23 cellular contexts compared by ENCODE assay signal in genomic region chr1:19308509-19308907, GRCh38. TPM values are rescaled to one million over a fixed set of nuclear protein-coding genes. Genes with fewer than 3 reads are reported as not detected.
DNase-seq lines count a peak whose midpoint lies in the region; ATAC-seq and TF ChIP-seq lines count a peak whose summit lies in the region.
"Had no signal": no experiment of that assay in that cellular context is flagged by ENCODE, and none has a peak within 500 bp of the region (broad histone marks: within the 10 kb centered on the region; RNA-seq: fewer than 3 reads in every experiment).

No MANE protein-coding gene starts in this region.

- H2BK5ac ChIP-seq in mesenchymal stem cell (ENCODE audit: low read depth, low read length, poor library complexity, severe bottlenecking), result no peak overlapping the region

- H3K27ac ChIP-seq in AG04450 (ENCODE audit: low read depth, low read length), result peak overlapping the region; percentile 52
- no peak overlapping the region for H3K27ac ChIP-seq in mesenchymal stem cell (ENCODE audit: low read length, poor library complexity, severe bottlenecking)
- no peak overlapping the region for H3K27ac ChIP-seq in right cardiac atrium (ENCODE audit: low read length)
- H3K27ac ChIP-seq: A549, epithelial cell of prostate, pancreas, RWPE1, stomach, thyroid gland had no signal

- H2BK12ac ChIP-seq in mesenchymal stem cell (ENCODE audit: low read length in 2 of 2), result no peak overlapping the region

- CTCF ChIA-PET in AG04450 (lab: Charles Lee), result no interaction called here

- no peak overlapping the region for H3K4me3 ChIP-seq in AG04450 (ENCODE audit: low read depth, low read length)
- no peak overlapping the region for H3K4me3 ChIP-seq in mesenchymal stem cell (ENCODE audit: insufficient read depth in 1 of 2, low read depth in 1 of 2, low read length in 2 of 2)
- H3K4me3 ChIP-seq in right cardiac atrium (ENCODE audit: low read length), result no peak overlapping the region
- H3K4me3 ChIP-seq: A549, GM23248, pancreas, stomach, thyroid gland had no signal

- no peak overlapping the region for H2BK120ac ChIP-seq in mesenchymal stem cell (ENCODE audit: low read depth, low read length)

- peaks cover 20% of the 10 kb centered on the region for H3K4me1 ChIP-seq in mesenchymal stem cell (ENCODE audit: control insufficient read depth, insufficient read depth, low read depth, low read length)
- no peaks in the 10 kb centered on the region for H3K4me1 ChIP-seq in right cardiac atrium (ENCODE audit: control insufficient read depth, insufficient read depth, low read length)

- WGBS in mesenchymal stem cell, result 100% methylated on average over 3 of the region's 3 CpGs
- 98% methylated on average over 3 of the region's 3 CpGs for WGBS in right cardiac atrium

- H4K91ac ChIP-seq in mesenchymal stem cell (ENCODE audit: low read length), result no peak overlapping the region

- peaks cover 37% of the 10 kb centered on the region for H3K79me1 ChIP-seq in mesenchymal stem cell (replicated peaks; ENCODE audit: low read length, poor library complexity, severe bottlenecking)

- H3K4me2 ChIP-seq in mesenchymal stem cell (ENCODE audit: low read length, poor library complexity, severe bottlenecking), result no peak overlapping the region
- H3K4me2 ChIP-seq: A549 had no signal

- peak overlapping the region; percentile 79 for H3K27ac Mint-ChIP-seq in T-helper 17 cell
- H3K27ac Mint-ChIP-seq: activated naive CD4-positive, alpha-beta T cell treated with anti-CD3 and anti-CD28 coated beads, Interleukin-2, amount 10 ng/mL, durations not matched to agents 7 days and 5 days; T-helper 2 cell treated with Interferon-gamma antibody and Interleukin-4, amounts not matched to agents 5 μg/mL and 100 μg/mL, for 36 hours had no signal

- POLR2A ChIA-PET in AG04450 (lab: Yijun Ruan, JAX), result no interaction called here

- H3K4ac ChIP-seq in mesenchymal stem cell (ENCODE audit: low read depth in 1 of 2, low read length in 2 of 2), result no peak overlapping the region

- no peak for DNase-seq in AG04450 (ENCODE audit: low read depth, low spot score)
- DNase-seq in T-helper 17 cell, result no peak
- DNase-seq in mesenchymal stem cell, result no peak
- no peak for DNase-seq in right cardiac atrium
- DNase-seq in HuH-7.5 (ENCODE audit: low spot score), result no peak
- DNase-seq in cortex of kidney (lab: John Stamatoyannopoulos, UW), result no peak
- DNase-seq: activated CD4-positive, alpha-beta T cell treated with anti-CD3 and anti-CD28 coated beads for 48 hours; activated naive CD4-positive, alpha-beta T cell treated with anti-CD3 and anti-CD28 coated beads, Interleukin-2, amount 10 ng/mL, durations not matched to agents 7 days and 5 days; activated T-cell treated with anti-CD3 and anti-CD28 coated beads, Interleukin-2, amount 50 U/mL, for 48 hours; DMS153; GM23248; left ventricle myocardium superior; naive thymus-derived CD4-positive, alpha-beta T cell; NCI-H146; NCI-H446 treated with DMSO at 0.1 percent for 48 hours; pancreas; stimulated activated CD4-positive, alpha-beta T cell treated with anti-CD3 and anti-CD28 coated beads, Interleukin-2, amount 100 ng/mL, for 24 hours; stomach; thyroid gland had no signal

- no peaks in the 10 kb centered on the region for H3K27me3 ChIP-seq in AG04450 (ENCODE audit: control insufficient read depth, insufficient read depth, low read length)
- H3K27me3 ChIP-seq in mesenchymal stem cell (ENCODE audit: control insufficient read depth in 1 of 2, insufficient read depth in 1 of 2, low read length in 2 of 2), result no peaks in the 10 kb centered on the region
- no peaks in the 10 kb centered on the region for H3K27me3 ChIP-seq in right cardiac atrium (ENCODE audit: control insufficient read depth, insufficient read depth)
- H3K27me3 ChIP-seq: pancreas, stomach, thyroid gland had no signal

- no peak overlapping the region for H3K23ac ChIP-seq in mesenchymal stem cell (ENCODE audit: low read length in 2 of 2)

- no peaks in the 10 kb centered on the region; the same call in 1 of the 2 replicates for H3K9me3 ChIP-seq in AG04450 (ENCODE audit: control insufficient read depth, insufficient read depth, low read length)
- no peaks in the 10 kb centered on the region for H3K9me3 ChIP-seq in T-helper 17 cell (ENCODE audit: control insufficient read depth, low read length, poor library complexity, severe bottlenecking)
- no peaks in the 10 kb centered on the region for H3K9me3 ChIP-seq in mesenchymal stem cell (ENCODE audit: control insufficient read depth, low read length)
- no peaks in the 10 kb centered on the region for H3K9me3 ChIP-seq in right cardiac atrium (ENCODE audit: control insufficient read depth, low read length)
- H3K9me3 ChIP-seq: A549, pancreas, stomach, thyroid gland had no signal

- no peak overlapping the region for H2AK5ac ChIP-seq in mesenchymal stem cell (ENCODE audit: low read length, severe bottlenecking)

- no peak overlapping the region for H2AFZ ChIP-seq in mesenchymal stem cell (ENCODE audit: low read depth, low read length)
- H2AFZ ChIP-seq: GM23248 had no signal

- peaks cover 9% of the 10 kb centered on the region for H3K36me3 Mint-ChIP-seq in T-helper 17 cell (ENCODE audit: low read depth)

- no peak for TF ChIP-seq CTCF in AG04450 (IDR thresholded peaks at IDR 0.05; ENCODE audit: low read depth, low read length)

- H3K27me3 Mint-ChIP-seq in T-helper 17 cell, result no peaks in the 10 kb centered on the region
- H3K27me3 Mint-ChIP-seq: activated naive CD4-positive, alpha-beta T cell treated with anti-CD3 and anti-CD28 coated beads, Interleukin-2, amount 10 ng/mL, durations not matched to agents 7 days and 5 days; naive thymus-derived CD4-positive, alpha-beta T cell had no signal

- H3K4me3 Mint-ChIP-seq in T-helper 17 cell, result no peak overlapping the region
- H3K4me3 Mint-ChIP-seq: activated naive CD4-positive, alpha-beta T cell treated with anti-CD3 and anti-CD28 coated beads, Interleukin-2, amount 10 ng/mL, durations not matched to agents 7 days and 5 days had no signal

- H4K8ac ChIP-seq in mesenchymal stem cell (ENCODE audit: low read length), result no peak overlapping the region

- H3K9ac ChIP-seq in mesenchymal stem cell (ENCODE audit: low read length), result peak overlapping the region; percentile 70

- no peak overlapping the region for H3K14ac ChIP-seq in mesenchymal stem cell (ENCODE audit: low read length in 2 of 2)

- H3K4me1 Mint-ChIP-seq in T-helper 17 cell, result peaks cover 27% of the 10 kb centered on the region

- no peak overlapping the region for H3K18ac ChIP-seq in mesenchymal stem cell (ENCODE audit: low read depth in 1 of 2, low read length in 2 of 2)

- no peak overlapping the region for H2BK15ac ChIP-seq in mesenchymal stem cell (ENCODE audit: low read depth, poor library complexity, severe bottlenecking)

- intact Hi-C loops in right cardiac atrium (cut with DNase I), result no loop called here

- H3K36me3 ChIP-seq in mesenchymal stem cell (ENCODE audit: control insufficient read depth in 1 of 2, insufficient read depth in 2 of 2, low read depth in 1 of 2, low read length in 2 of 2), result peaks cover 45 to 54% of the 10 kb centered on the region in 2 experiments

- no peak for ATAC-seq in T-helper 17 cell
- ATAC-seq in right cardiac atrium, result no peak
- ATAC-seq: A549; left ventricle myocardium superior; naive thymus-derived CD4-positive, alpha-beta T cell; pancreas had no signal

RNA-seq across cellular contexts. Expression of gene AKR7A2, which starts 3.4 kb away (rescaled TPM):
- polyA plus RNA-seq in AG04450 (2011; rRNA removed) (47.5 and 63.6 TPM in 2 replicates), right cardiac atrium (25.9 TPM)
- polyA minus RNA-seq in AG04450 (2011; rRNA and poly(A)+ RNA removed), result 24.0 and 37.4 TPM in 2 replicates
- total RNA-seq in T-helper 17 cell (10 to 100 TPM; 17.3 to 21.9 TPM), right cardiac atrium (10 to 100 TPM; 29.7 to 41.9 (median 40.0) TPM)
- polyA plus RNA-seq in mesenchymal stem cell (2013, experiment 1 of 2), result 48.0 TPM
- 51.1 TPM for polyA plus RNA-seq in mesenchymal stem cell (2013, experiment 2 of 2)

RNA-seq across cellular contexts. Expression of gene SLC66A1, which starts 3.6 kb away (rescaled TPM):
- 11.5 and 16.3 TPM in 2 replicates for polyA plus RNA-seq in AG04450 (2011; rRNA removed)
- 10.6 and 11.2 TPM in 2 replicates for polyA minus RNA-seq in AG04450 (2011; rRNA and poly(A)+ RNA removed)
- total RNA-seq in T-helper 17 cell, result 1 to 10 TPM; 3.3 to 3.9 TPM
- polyA plus RNA-seq in mesenchymal stem cell (2013, experiment 1 of 2), result 20.4 TPM
- 21.7 TPM for polyA plus RNA-seq in mesenchymal stem cell (2013, experiment 2 of 2)
- 1 to 10 TPM; 6.6 to 7.3 (median 7.2) TPM for total RNA-seq in right cardiac atrium
- polyA plus RNA-seq in right cardiac atrium, result 9.2 TPM

RNA-seq across cellular contexts. Expression of gene AKR7A3, which starts 19.9 kb away (rescaled TPM):
- polyA plus RNA-seq in AG04450 (2011; rRNA removed) (0.19 and 0.46 TPM in 2 replicates), right cardiac atrium (0.20 TPM)
- polyA minus RNA-seq in AG04450 (2011; rRNA and poly(A)+ RNA removed), result 0.60 TPM in 1 of 2 replicates, not detected in the other
- total RNA-seq in T-helper 17 cell (1 to 10 TPM; 1.1 to 1.4 TPM), right cardiac atrium (under 1 TPM in 3 of 4 donors, not detected in 1; 0.17 to 0.26 (median 0.22) TPM)
- 0.36 TPM for polyA plus RNA-seq in mesenchymal stem cell (2013, experiment 1 of 2)
- 0.33 TPM for polyA plus RNA-seq in mesenchymal stem cell (2013, experiment 2 of 2)
- polyA plus RNA-seq: naive thymus-derived CD4-positive, alpha-beta T cell had no signal

RNA-seq across cellular contexts. Expression of gene MRTO4, which starts 56.9 kb away (rescaled TPM):
- 29.0 and 30.8 TPM in 2 replicates for polyA plus RNA-seq in AG04450 (2011; rRNA removed)
- 11.8 and 16.2 TPM in 2 replicates for polyA minus RNA-seq in AG04450 (2011; rRNA and poly(A)+ RNA removed)
- total RNA-seq in T-helper 17 cell, result 10 to 100 TPM; 17.0 to 19.8 TPM
- 19.5 TPM for polyA plus RNA-seq in mesenchymal stem cell (2013, experiment 1 of 2)
- polyA plus RNA-seq in mesenchymal stem cell (2013, experiment 2 of 2), result 18.9 TPM
- total RNA-seq in right cardiac atrium, result 10 to 100 TPM; 10.1 to 21.1 (median 12.1) TPM
- polyA plus RNA-seq in right cardiac atrium, result 14.8 TPM

RNA-seq across cellular contexts. Expression of gene EMC1, which starts 57.2 kb away (rescaled TPM):
- 49.0 and 68.7 TPM in 2 replicates for polyA plus RNA-seq in AG04450 (2011; rRNA removed)
- 55.4 and 82.7 TPM in 2 replicates for polyA minus RNA-seq in AG04450 (2011; rRNA and poly(A)+ RNA removed)
- total RNA-seq in T-helper 17 cell, result 10 to 100 TPM; 24.2 to 32.0 TPM
- polyA plus RNA-seq in mesenchymal stem cell (2013, experiment 1 of 2), result 74.7 TPM
- 70.3 TPM for polyA plus RNA-seq in mesenchymal stem cell (2013, experiment 2 of 2)
- 10 to 100 TPM; 25.9 to 31.9 (median 30.8) TPM for total RNA-seq in right cardiac atrium
- polyA plus RNA-seq in right cardiac atrium, result 11.5 TPM
